ENCODE assay signal across 20 cellular contexts in genomic region chr7:92799446-92800211, GRCh38. TPM values are rescaled to one million over a fixed set of nuclear protein-coding genes. Genes with fewer than 3 reads are reported as not detected.
DNase-seq lines count a peak whose midpoint lies in the region; ATAC-seq and TF ChIP-seq lines count a peak whose summit lies in the region.
"Had no signal": no experiment of that assay in that cellular context is flagged by ENCODE, and none has a peak within 500 bp of the region (broad histone marks: within the 10 kb centered on the region; RNA-seq: fewer than 3 reads in every experiment).

No MANE protein-coding gene starts in this region.

- H3K27ac Mint-ChIP-seq in activated T-cell treated with anti-CD3 and anti-CD28 coated beads, Interleukin-2, amount 50 U/mL, for 72 hours: no peak overlapping the region
- no peak overlapping the region for H3K27ac Mint-ChIP-seq in stimulated activated effector memory CD8-positive, alpha-beta T cell treated with anti-CD3 and anti-CD28 coated beads, Interleukin-12 subunit alpha, Interleukin-12 subunit beta, amount 100 ng/mL, for 72 hours
- H3K27ac Mint-ChIP-seq in activated CD4-positive, alpha-beta memory T cell treated with anti-CD3 and anti-CD28 coated beads for 36 hours: no peak overlapping the region
- H3K27ac Mint-ChIP-seq: activated naive CD4-positive, alpha-beta T cell treated with anti-CD3 and anti-CD28 coated beads, Interleukin-2, amount 50 U/mL, for 24 hours; mesothelial cell of epicardium; stimulated activated memory B cell treated with anti-CD40 and anti-IgM and Interleukin-4, amounts not matched to agents 10 μg/mL and 1 μg/mL and 100 μg/mL, for 72 hours had no signal

- no peaks in the 10 kb centered on the region for H3K9me3 Mint-ChIP-seq in activated T-cell treated with anti-CD3 and anti-CD28 coated beads, Interleukin-2, amount 50 U/mL, for 72 hours
- no peaks in the 10 kb centered on the region for H3K9me3 Mint-ChIP-seq in activated T-cell treated with anti-CD3 and anti-CD28 coated beads, Interleukin-2, amount 50 U/mL, for 4 hours
- H3K9me3 Mint-ChIP-seq in stimulated activated effector memory CD8-positive, alpha-beta T cell treated with anti-CD3 and anti-CD28 coated beads, Interleukin-12 subunit alpha, Interleukin-12 subunit beta, amount 100 ng/mL, for 72 hours: no peaks in the 10 kb centered on the region
- H3K9me3 Mint-ChIP-seq in activated CD4-positive, alpha-beta memory T cell treated with anti-CD3 and anti-CD28 coated beads for 36 hours: no peaks in the 10 kb centered on the region
- H3K9me3 Mint-ChIP-seq: activated naive CD4-positive, alpha-beta T cell treated with anti-CD3 and anti-CD28 coated beads, Interleukin-2, amount 50 U/mL, for 24 hours; mesothelial cell of epicardium; stimulated activated memory B cell treated with anti-CD40 and anti-IgM and Interleukin-4, amounts not matched to agents 10 μg/mL and 1 μg/mL and 100 μg/mL, for 72 hours had no signal

- peaks cover 44% of the 10 kb centered on the region for H3K4me1 Mint-ChIP-seq in activated T-cell treated with anti-CD3 and anti-CD28 coated beads, Interleukin-2, amount 50 U/mL, for 72 hours (ENCODE audit: low read depth)
- peaks cover 27% of the 10 kb centered on the region for H3K4me1 Mint-ChIP-seq in activated T-cell treated with anti-CD3 and anti-CD28 coated beads, Interleukin-2, amount 50 U/mL, for 4 hours (ENCODE audit: low read depth)
- peaks cover 23% of the 10 kb centered on the region for H3K4me1 Mint-ChIP-seq in stimulated activated effector memory CD8-positive, alpha-beta T cell treated with anti-CD3 and anti-CD28 coated beads, Interleukin-12 subunit alpha, Interleukin-12 subunit beta, amount 100 ng/mL, for 72 hours
- H3K4me1 Mint-ChIP-seq in activated CD4-positive, alpha-beta memory T cell treated with anti-CD3 and anti-CD28 coated beads for 36 hours (ENCODE audit: low read depth): peaks cover 27% of the 10 kb centered on the region

- ATAC-seq in activated T-cell treated with anti-CD3 and anti-CD28 coated beads, Interleukin-2, amount 50 U/mL, for 72 hours (replicated peaks in 1 of 2): peak; percentile 36 to 41
- no peak for ATAC-seq in activated T-cell treated with anti-CD3 and anti-CD28 coated beads, Interleukin-2, amount 50 U/mL, for 4 hours
- peak; percentile 49 for ATAC-seq in GM21786 (IDR thresholded peaks at IDR 0.05; ENCODE audit: unreplicated experiment)
- peak; percentile 53 for ATAC-seq in HG03460 (IDR thresholded peaks at IDR 0.05; ENCODE audit: unreplicated experiment)
- peak; percentile 70 for ATAC-seq in stimulated activated effector memory CD8-positive, alpha-beta T cell treated with anti-CD3 and anti-CD28 coated beads, Interleukin-12 subunit alpha, Interleukin-12 subunit beta, amount 100 ng/mL, for 72 hours
- ATAC-seq: stimulated activated memory B cell treated with anti-CD40 and anti-IgM and Interleukin-4, amounts not matched to agents 10 μg/mL and 1 μg/mL and 100 μg/mL, for 72 hours had no signal

- no peak for DNase-seq in activated T-cell treated with anti-CD3 and anti-CD28 coated beads, Interleukin-2, amount 50 U/mL, for 72 hours
- DNase-seq in activated T-cell treated with anti-CD3 and anti-CD28 coated beads, Interleukin-2, amount 50 U/mL, for 4 hours: no peak
- DNase-seq in stimulated activated effector memory CD8-positive, alpha-beta T cell treated with anti-CD3 and anti-CD28 coated beads, Interleukin-12 subunit alpha, Interleukin-12 subunit beta, amount 100 ng/mL, for 72 hours (ENCODE audit: low spot score in 2 of 2): no peak
- no peak for DNase-seq in activated CD4-positive, alpha-beta memory T cell treated with anti-CD3 and anti-CD28 coated beads for 36 hours
- no peak for DNase-seq in stomach
- DNase-seq in GM19238 (ENCODE audit: insufficient read length, low spot score): no peak
- DNase-seq: activated CD4-positive, alpha-beta T cell treated with anti-CD3 and anti-CD28 coated beads, Interleukin-2, amount 50 U/mL, for 1 hour; activated T-cell treated with anti-CD3 and anti-CD28 coated beads for 4 hours; DMS 273 treated with DMSO at 0.1 percent for 48 hours; KBM-7; kidney glomerular epithelial cell; NCI-H1105; spleen had no signal

- H3K4me3 ChIP-seq in stomach: no peak overlapping the region
- H3K4me3 ChIP-seq: BLaER1 treated with 17β-estradiol and CSF1 and Interleukin-3, amounts not matched to agents 10 nM and 100 nM; hepatocyte; spleen had no signal

- intact Hi-C loops in activated CD4-positive, alpha-beta memory T cell treated with anti-CD3 and anti-CD28 coated beads for 36 hours (cut with micrococcal nuclease): loop anchor here (2.0 kb wide), 1 partner anchor 69 kb away; no protein-coding TSS in a partner anchor
- intact Hi-C loops in stomach (cut with DNase I; ENCODE audit: low total_unique reads): no loop called here

- H3K4me1 ChIP-seq in stomach: peaks cover 5 to 40% (median 32%) of the 10 kb centered on the region in 4 donors

- POLR2A ChIA-PET in activated CD4-positive, alpha-beta memory T cell treated with anti-CD3 and anti-CD28 coated beads for 36 hours (lab: Charles Lee): no interaction called here

- 60 to 79% (median 64%) methylated on average over 3 of the region's 3 CpGs for WGBS in stomach, 5 donors

- no peaks in the 10 kb centered on the region for H3K27me3 Mint-ChIP-seq in activated T-cell treated with anti-CD3 and anti-CD28 coated beads, Interleukin-2, amount 50 U/mL, for 72 hours (ENCODE audit: low read depth)
- no peaks in the 10 kb centered on the region for H3K27me3 Mint-ChIP-seq in activated T-cell treated with anti-CD3 and anti-CD28 coated beads, Interleukin-2, amount 50 U/mL, for 4 hours (ENCODE audit: low read depth)
- no peaks in the 10 kb centered on the region for H3K27me3 Mint-ChIP-seq in activated CD4-positive, alpha-beta memory T cell treated with anti-CD3 and anti-CD28 coated beads for 36 hours
- H3K27me3 Mint-ChIP-seq: activated naive CD4-positive, alpha-beta T cell treated with anti-CD3 and anti-CD28 coated beads, Interleukin-2, amount 50 U/mL, for 24 hours; stimulated activated memory B cell treated with anti-CD40 and anti-IgM and Interleukin-4, amounts not matched to agents 10 μg/mL and 1 μg/mL and 100 μg/mL, for 72 hours had no signal

- TF ChIP-seq CTCF in stomach (IDR thresholded peaks at IDR 0.05): no peak

- no peaks in the 10 kb centered on the region for H3K9me3 ChIP-seq in stomach
- H3K9me3 ChIP-seq: BLaER1 treated with 17β-estradiol and CSF1 and Interleukin-3, amounts not matched to agents 10 nM and 100 nM; spleen had no signal

- TF ChIP-seq EP300 in stomach (IDR thresholded peaks at IDR 0.05): no peak

- H3K27me3 ChIP-seq in stomach: no peaks in the 10 kb centered on the region
- H3K27me3 ChIP-seq: BLaER1 treated with 17β-estradiol and CSF1 and Interleukin-3, amounts not matched to agents 10 nM and 100 nM; hepatocyte; spleen had no signal

- no peak for TF ChIP-seq POLR2A in stomach (IDR thresholded peaks at IDR 0.05)

- H3K36me3 Mint-ChIP-seq in activated T-cell treated with anti-CD3 and anti-CD28 coated beads, Interleukin-2, amount 50 U/mL, for 72 hours (ENCODE audit: insufficient read depth in 2 of 2): peaks cover 8 to 16% of the 10 kb centered on the region in 2 donors
- peaks cover 24% of the 10 kb centered on the region for H3K36me3 Mint-ChIP-seq in activated T-cell treated with anti-CD3 and anti-CD28 coated beads, Interleukin-2, amount 50 U/mL, for 4 hours (ENCODE audit: insufficient read depth)
- H3K36me3 Mint-ChIP-seq in stimulated activated effector memory CD8-positive, alpha-beta T cell treated with anti-CD3 and anti-CD28 coated beads, Interleukin-12 subunit alpha, Interleukin-12 subunit beta, amount 100 ng/mL, for 72 hours: peaks cover 31% of the 10 kb centered on the region
- peaks cover 13% of the 10 kb centered on the region for H3K36me3 Mint-ChIP-seq in activated CD4-positive, alpha-beta memory T cell treated with anti-CD3 and anti-CD28 coated beads for 36 hours

- CTCF ChIA-PET in activated CD4-positive, alpha-beta memory T cell treated with anti-CD3 and anti-CD28 coated beads for 36 hours (lab: Charles Lee): no interaction called here

- no peak overlapping the region for H3K4me3 Mint-ChIP-seq in activated T-cell treated with anti-CD3 and anti-CD28 coated beads, Interleukin-2, amount 50 U/mL, for 72 hours
- H3K4me3 Mint-ChIP-seq in activated T-cell treated with anti-CD3 and anti-CD28 coated beads, Interleukin-2, amount 50 U/mL, for 4 hours: no peak overlapping the region
- no peak overlapping the region for H3K4me3 Mint-ChIP-seq in stimulated activated effector memory CD8-positive, alpha-beta T cell treated with anti-CD3 and anti-CD28 coated beads, Interleukin-12 subunit alpha, Interleukin-12 subunit beta, amount 100 ng/mL, for 72 hours
- H3K4me3 Mint-ChIP-seq in activated CD4-positive, alpha-beta memory T cell treated with anti-CD3 and anti-CD28 coated beads for 36 hours: no peak overlapping the region
- H3K4me3 Mint-ChIP-seq: activated naive CD4-positive, alpha-beta T cell treated with anti-CD3 and anti-CD28 coated beads, Interleukin-2, amount 50 U/mL, for 24 hours; mesothelial cell of epicardium; stimulated activated memory B cell treated with anti-CD40 and anti-IgM and Interleukin-4, amounts not matched to agents 10 μg/mL and 1 μg/mL and 100 μg/mL, for 72 hours had no signal

- H3K27ac ChIP-seq in stomach: no peak overlapping the region
- H3K27ac ChIP-seq: hepatocyte, spleen had no signal

- H3K36me3 ChIP-seq in stomach: no peaks in the 10 kb centered on the region
- H3K36me3 ChIP-seq: spleen had no signal

RNA-seq across cellular contexts. Expression of gene CDK6, which starts 36.7 kb away (rescaled TPM):
- total RNA-seq in activated T-cell treated with anti-CD3 and anti-CD28 coated beads, Interleukin-2, amount 50 U/mL, for 72 hours: 100 to 1,000 TPM; 213 to 256 TPM
- 100 to 1,000 TPM; 310 to 350 (median 347) TPM for total RNA-seq in activated T-cell treated with anti-CD3 and anti-CD28 coated beads, Interleukin-2, amount 50 U/mL, for 4 hours
- total RNA-seq in activated CD4-positive, alpha-beta memory T cell treated with anti-CD3 and anti-CD28 coated beads for 36 hours: 100 to 1,000 TPM; 131 to 132 TPM
- total RNA-seq in stomach: 10 to 100 TPM; 14.0 to 86.3 (median 17.1) TPM
- 1 to 10 TPM; 2.6 to 4.9 (median 4.8) TPM for polyA plus RNA-seq in stomach

Comparison
In these comparisons a context has a peak if more than half of its experiments do, and no peak if none do; other contexts are left out.
1. ATAC-seq: peak in activated T-cell treated with anti-CD3 and anti-CD28 coated beads, Interleukin-2, amount 50 U/mL, for 72 hours (2 of 2), GM21786 (single experiment), HG03460 (single experiment) and stimulated activated effector memory CD8-positive, alpha-beta T cell treated with anti-CD3 and anti-CD28 coated beads, Interleukin-12 subunit alpha, Interleukin-12 subunit beta, amount 100 ng/mL, for 72 hours (single experiment); none in activated T-cell treated with anti-CD3 and anti-CD28 coated beads, Interleukin-2, amount 50 U/mL, for 4 hours (0 of 2).